Comparison of ENCODE assay signal across 13 cellular contexts in genomic region chr3:169104541-169104940, GRCh38.
DNase-seq lines count a peak whose midpoint lies in the region; ATAC-seq, FAIRE-seq and TF ChIP-seq lines count a peak whose summit lies in the region.
"Had no signal": no experiment of that assay in that cellular context is flagged by ENCODE, and none has a peak within 500 bp of the region (broad histone marks: within the 10 kb centered on the region; RNA-seq: fewer than 3 reads in every experiment).

No MANE protein-coding gene starts in this region.

- H2AFZ ChIP-seq in Loucy (ENCODE audit: low read length) (no peak overlapping the region), K562 (ENCODE audit: low read depth, low read length) (no peak overlapping the region)

- H3K4me1 ChIP-seq in Loucy (ENCODE audit: insufficient read depth, low read length, poor library complexity, severe bottlenecking), result peaks cover 45% of the 10 kb centered on the region
- H3K4me1 ChIP-seq in K562 (replicated peaks in 1 of 2; ENCODE audit: control insufficient read depth in 2 of 2, insufficient read depth in 2 of 2, low read length in 2 of 2), result no peaks in the 10 kb centered on the region; a peak in 2 of 5 replicates
- H3K4me1 ChIP-seq in tibial artery, result no peaks in the 10 kb centered on the region
- H3K4me1 ChIP-seq: lower lobe of right lung had no signal

- POLR2A ChIA-PET in K562 (lab: Yijun Ruan, JAX), result no interaction called here

- TF ChIP-seq POLR2A in K562 (conservative IDR thresholded peaks at IDR 0.05), result no peak

- intact Hi-C loops in K562 (cut with micrococcal nuclease) (no loop called here), tibial artery (cut with DNase I; ENCODE audit: low total_unique reads) (no loop called here)

- peak overlapping the region; percentile 69 for H3K27ac Mint-ChIP-seq in mesothelial cell of epicardium
- H3K27ac Mint-ChIP-seq: CD4-positive, CD25-positive, alpha-beta regulatory T cell had no signal

- 53% methylated on average over 3 of the region's 3 CpGs for WGBS in K562 (ENCODE audit: insufficient coverage, low coverage, missing lambda C conversion rate)

- CTCF ChIA-PET in K562 (lab: Yijun Ruan, JAX; ENCODE audit: low intra/inter-chr PET ratio), result no interaction called here

- no peak for TF ChIP-seq CTCF in Loucy (conservative IDR thresholded peaks at IDR 0.05; ENCODE audit: low read length)
- no peak for TF ChIP-seq CTCF in K562 (IDR thresholded peaks at IDR 0.05 in 2 of 3, conservative IDR thresholded peaks at IDR 0.05 in 1 of 3; ENCODE audit: insufficient read depth in 2 of 3, low read depth in 1 of 3, low read length in 3 of 3)
- TF ChIP-seq CTCF in mesothelial cell of epicardium (IDR thresholded peaks at IDR 0.05; ENCODE audit: unreplicated experiment), result no peak
- TF ChIP-seq CTCF in tibial artery (IDR thresholded peaks at IDR 0.05), result no peak

- no peak for TF ChIP-seq EP300 in K562 (IDR thresholded peaks at IDR 0.05; ENCODE audit: low read length)

- H3K27me3 ChIP-seq in Loucy (ENCODE audit: insufficient read depth, low read length, poor library complexity, severe bottlenecking) (no peaks in the 10 kb centered on the region), K562 (ENCODE audit: control insufficient read depth in 2 of 2, insufficient read depth in 2 of 2, low read length in 2 of 2) (no peaks in the 10 kb centered on the region), tibial artery (no peaks in the 10 kb centered on the region)
- H3K27me3 ChIP-seq: heart right ventricle had no signal

- H3K9me1 ChIP-seq in K562 (ENCODE audit: control insufficient read depth, insufficient read depth, low read length), result no peaks in the 10 kb centered on the region

- H3K27ac ChIP-seq in K562 (ENCODE audit: extremely low read depth, low read depth, low read length), result no peak overlapping the region
- H3K27ac ChIP-seq in tibial artery, result no peak overlapping the region
- H3K27ac ChIP-seq: lower lobe of right lung had no signal

- ATAC-seq in K562 (no peak), HG02642 (IDR thresholded peaks at IDR 0.05; ENCODE audit: poor library complexity, unreplicated experiment) (no peak)
- ATAC-seq: heart right ventricle had no signal

- H3K4me2 ChIP-seq in Loucy (ENCODE audit: low read depth, low read length, poor library complexity, severe bottlenecking) (peak overlapping the region; percentile 79), K562 (ENCODE audit: insufficient read depth, low read length) (no peak overlapping the region)

- in situ Hi-C loops in Caki2 (cut with HindIII; ENCODE audit: low pct_unique_long_range_greater_than_20kb, low sequenced_read_pairs), result no loop called here
- in situ Hi-C loops in K562 (cut with MboI), result no loop called here

- no peaks in the 10 kb centered on the region for H3K36me3 Mint-ChIP-seq in mesothelial cell of epicardium
- H3K36me3 Mint-ChIP-seq: CD4-positive, CD25-positive, alpha-beta regulatory T cell had no signal

- H4K20me1 ChIP-seq in Loucy (ENCODE audit: insufficient read depth, low read length, poor library complexity, severe bottlenecking), result no peaks in the 10 kb centered on the region
- H4K20me1 ChIP-seq in K562 (replicated peaks; ENCODE audit: control insufficient read depth, insufficient read depth, low read length), result no peaks in the 10 kb centered on the region

- H3K79me2 ChIP-seq in Loucy (ENCODE audit: insufficient read depth, low read length), result no peaks in the 10 kb centered on the region
- H3K79me2 ChIP-seq in K562 (ENCODE audit: control insufficient read depth, insufficient read depth, low read length), result no peaks in the 10 kb centered on the region

- DNase-seq in Caki2 (ENCODE audit: low read depth) (peak; percentile 13), K562 (ENCODE audit: extremely low read depth in 1 of 4, low spot score in 3 of 4) (no peak), mesothelial cell of epicardium (ENCODE audit: low spot score in 2 of 2, unreplicated experiment in 2 of 2) (no peak), SHP77 treated with DMSO at 0.1 percent for 48 hours (lab: John Stamatoyannopoulos, UW) (no peak), NCI-H1092 treated with DMSO at 0.1 percent for 48 hours (lab: John Stamatoyannopoulos, UW) (no peak), tibial artery (no peak)
- DNase-seq: activated CD4-positive, CD25-positive, alpha-beta regulatory T cell; CD4-positive, CD25-positive, alpha-beta regulatory T cell; heart right ventricle; lower lobe of right lung; NCI-H526 had no signal

- H3K27me3 Mint-ChIP-seq in mesothelial cell of epicardium (ENCODE audit: low read depth), result no peaks in the 10 kb centered on the region
- H3K27me3 Mint-ChIP-seq: CD4-positive, CD25-positive, alpha-beta regulatory T cell had no signal

- no peak for TF ChIP-seq RAD21 in K562 (CRISPR knock-in tag; conservative IDR thresholded peaks at IDR 0.05 in 1 of 2, IDR thresholded peaks at IDR 0.05 in 1 of 2)

- no TSS peak for BruUV-seq in K562 (replicated peaks; lab: Mats Ljungman, UMichigan)

- H3K9me3 ChIP-seq in Loucy (ENCODE audit: insufficient read depth, low read depth, low read length) (no peaks in the 10 kb centered on the region), K562 (replicated peaks; ENCODE audit: control insufficient read depth, insufficient read depth, low read depth, low read length) (no peaks in the 10 kb centered on the region), tibial artery (no peaks in the 10 kb centered on the region)
- H3K9me3 ChIP-seq: heart right ventricle, lower lobe of right lung had no signal

- no peaks in the 10 kb centered on the region for H3K9me2 ChIP-seq in Loucy (replicated peaks; ENCODE audit: low read depth, low read length)

- peaks cover 50% of the 10 kb centered on the region for H3K4me1 Mint-ChIP-seq in mesothelial cell of epicardium
- H3K4me1 Mint-ChIP-seq: CD4-positive, CD25-positive, alpha-beta regulatory T cell had no signal

- no peaks in the 10 kb centered on the region for H3F3A ChIP-seq in Loucy (ENCODE audit: low read depth)

- H3K9me3 Mint-ChIP-seq in mesothelial cell of epicardium, result no peaks in the 10 kb centered on the region
- H3K9me3 Mint-ChIP-seq: CD4-positive, CD25-positive, alpha-beta regulatory T cell had no signal

- H3K4me3 ChIP-seq in Loucy (ENCODE audit: low read length, poor library complexity, severe bottlenecking) (peak overlapping the region; percentile 52), K562 (no peak overlapping the region), tibial artery (no peak overlapping the region)
- H3K4me3 ChIP-seq: heart right ventricle, lower lobe of right lung had no signal

- peak overlapping the region; percentile 4 for H3K9ac ChIP-seq in Loucy (ENCODE audit: low read depth, low read length, poor library complexity, severe bottlenecking)
- H3K9ac ChIP-seq in K562 (ENCODE audit: insufficient read depth in 1 of 2, low read depth in 2 of 2, low read length in 2 of 2), result no peak overlapping the region

- H3K36me3 ChIP-seq in Loucy (ENCODE audit: insufficient read depth, low read length) (no peaks in the 10 kb centered on the region), K562 (ENCODE audit: control insufficient read depth, insufficient read depth, low read length) (peaks cover 26% of the 10 kb centered on the region; the same call in 1 of the 3 replicates), tibial artery (no peaks in the 10 kb centered on the region)
- H3K36me3 ChIP-seq: lower lobe of right lung had no signal

- H3K4me3 Mint-ChIP-seq in mesothelial cell of epicardium, result no peak overlapping the region
- H3K4me3 Mint-ChIP-seq: CD4-positive, CD25-positive, alpha-beta regulatory T cell had no signal

- no peak for FAIRE-seq in K562 (lab: Jason Lieb, UNC)

TF ChIP-seq in K562, 482 proteins besides CTCF, POLR2A, EP300 and RAD21:
- peak; percentile 42; the same call in 1 of the 2 replicates for TF ChIP-seq C11orf30 (IDR thresholded peaks at IDR 0.05; ENCODE audit: low read depth)
- no peak for TF ChIP-seq ZFP36 (IDR thresholded peaks at IDR 0.05; ENCODE audit: low read depth, low read length, partially characterized antibody)
- TF ChIP-seq ZNF316 (IDR thresholded peaks at IDR 0.05), result peak; percentile 41; the same call in 1 of the 2 replicates
